In genomic region chr2:217872319-217872718, GRCh38 we compare ENCODE assay signal across 23 cellular contexts.
A peak's percentile ranks its signal among the peaks of the same experiment; 100 is the strongest.
DNase-seq lines count a peak whose midpoint lies in the region; ATAC-seq, FAIRE-seq and TF ChIP-seq lines count a peak whose summit lies in the region.
"Had no signal": no experiment of that assay in that cellular context is flagged by ENCODE, and none has a peak within 500 bp of the region (broad histone marks: within the 10 kb centered on the region; RNA-seq: fewer than 3 reads in every experiment).

No MANE protein-coding gene starts in this region.

- no peak overlapping the region for H3K4me3 ChIP-seq in AG10803 (ENCODE audit: low read length)
- H3K4me3 ChIP-seq in brain microvascular endothelial cell (ENCODE audit: low read depth, low read length): no peak overlapping the region
- no peak overlapping the region for H3K4me3 ChIP-seq in fibroblast of pulmonary artery (replicated peaks; ENCODE audit: low read depth, low read length)
- no peak overlapping the region for H3K4me3 ChIP-seq in rectal smooth muscle tissue (ENCODE audit: low read length)
- no peak overlapping the region for H3K4me3 ChIP-seq in heart right ventricle
- H3K4me3 ChIP-seq: breast epithelium, SJCRH30 had no signal

- no peak overlapping the region for H3K9ac ChIP-seq in rectal smooth muscle tissue (ENCODE audit: low read length)

- H3K9me3 ChIP-seq in heart right ventricle: no peaks in the 10 kb centered on the region
- H3K9me3 ChIP-seq: breast epithelium, SJCRH30 had no signal

- intact Hi-C loops in heart right ventricle (cut with DNase I): loop anchor here in 2 of 10 donors (5.0 to 10.0 kb wide), 2 partner anchors 48 to 75 kb away; no protein-coding TSS in a partner anchor

- no peak for ATAC-seq in heart right ventricle
- ATAC-seq: sciatic nerve; stimulated activated memory B cell treated with anti-CD40 and anti-IgM and Interleukin-4, amounts not matched to agents 10 μg/mL and 1 μg/mL and 100 μg/mL, for 72 hours; T-cell had no signal

- no peak for FAIRE-seq in RCC 7860 (lab: Jason Lieb, UNC)
- FAIRE-seq: A204.1 had no signal

- DNase-seq in AG10803 (ENCODE audit: low read depth): no peak
- no peak for DNase-seq in brain microvascular endothelial cell
- DNase-seq in fibroblast of pulmonary artery (ENCODE audit: low read depth): no peak
- DNase-seq in KG1 (lab: John Stamatoyannopoulos, UW): no peak
- DNase-seq in RCC 7860 (ENCODE audit: low spot score): no peak
- DNase-seq in activated gamma-delta T cell (lab: John Stamatoyannopoulos, UW): no peak
- no peak for DNase-seq in heart right ventricle
- DNase-seq: activated CD4-positive, alpha-beta T cell treated with anti-CD3 and anti-CD28 coated beads, Interleukin-2, amount 50 U/mL, for 4 hours; activated CD4-positive, CD25-positive, alpha-beta regulatory T cell; activated naive CD4-positive, alpha-beta T cell treated with anti-CD3 and anti-CD28 coated beads for 36 hours; GOT3; mammary epithelial cell; NCI-H2081; NCI-H226; NCI-H69; SJCRH30; stimulated activated CD4-positive, alpha-beta T cell treated with anti-CD3 and anti-CD28 coated beads, Interleukin-4, amount 100 ng/mL, for 4 hours; T-cell had no signal

- WGBS in heart right ventricle, 2 donors: 59 to 65% methylated on average over 2 of the region's 2 CpGs

- peaks cover 11% of the 10 kb centered on the region for H3K36me3 ChIP-seq in brain microvascular endothelial cell (replicated peaks)
- peaks cover 22% of the 10 kb centered on the region for H3K36me3 ChIP-seq in rectal smooth muscle tissue (ENCODE audit: control insufficient read depth, insufficient read depth, low read length)
- peaks cover 0 to 99% (median 63%) of the 10 kb centered on the region in 9 donors for H3K36me3 ChIP-seq in heart right ventricle
- H3K36me3 ChIP-seq: breast epithelium, SJCRH30 had no signal

- H3K27ac ChIP-seq in brain microvascular endothelial cell (no peak overlapping the region), rectal smooth muscle tissue (ENCODE audit: low read depth, low read length) (peak overlapping the region; percentile 33), heart right ventricle (no peak overlapping the region)
- H3K27ac ChIP-seq: breast epithelium, SJCRH30 had no signal

- in situ Hi-C loops in brain microvascular endothelial cell (cut with HindIII; ENCODE audit: low pct_ligation_motif_present, low sequenced_read_pairs): no loop called here

- peak; percentile 20 for TF ChIP-seq CTCF in AG10803 (conservative IDR thresholded peaks at IDR 0.05; ENCODE audit: low read length)
- TF ChIP-seq CTCF in brain microvascular endothelial cell (IDR thresholded peaks at IDR 0.05; ENCODE audit: low read depth, low read length, missing control alignments): peak; percentile 21
- TF ChIP-seq CTCF in fibroblast of pulmonary artery (IDR thresholded peaks at IDR 0.05; ENCODE audit: low read length, missing control alignments): peak; percentile 6
- TF ChIP-seq CTCF in heart right ventricle (IDR thresholded peaks at IDR 0.05): peak in 2 of 9 donors; percentile 5 to 14

- H3K4me1 ChIP-seq in rectal smooth muscle tissue (ENCODE audit: control insufficient read depth, insufficient read depth, low read length) (peaks cover 34% of the 10 kb centered on the region), heart right ventricle (peaks cover 0 to 75% (median 54%) of the 10 kb centered on the region in 9 donors)
- H3K4me1 ChIP-seq: breast epithelium had no signal

- H3K27me3 ChIP-seq in brain microvascular endothelial cell (replicated peaks) (no peaks in the 10 kb centered on the region), rectal smooth muscle tissue (ENCODE audit: control insufficient read depth, insufficient read depth, low read length) (no peaks in the 10 kb centered on the region), heart right ventricle (no peaks in the 10 kb centered on the region)
- H3K27me3 ChIP-seq: breast epithelium, SJCRH30 had no signal
